In genomic region chr6:68718379-68719073, GRCh38 we compare ENCODE assay signal across 14 cellular contexts.
DNase-seq lines count a peak whose midpoint lies in the region; ATAC-seq and TF ChIP-seq lines count a peak whose summit lies in the region.
"Had no signal": no experiment of that assay in that cellular context is flagged by ENCODE, and none has a peak within 500 bp of the region (broad histone marks: within the 10 kb centered on the region; RNA-seq: fewer than 3 reads in every experiment).

No MANE protein-coding gene starts in this region.

- BruUV-seq in PC-3 (replicated peaks; lab: Mats Ljungman, UMichigan), result no TSS peak

- H3K79me2 ChIP-seq in SK-N-SH (ENCODE audit: insufficient read depth), result no peaks in the 10 kb centered on the region; the same call in 1 of the 2 replicates
- no peaks in the 10 kb centered on the region for H3K79me2 ChIP-seq in PC-3 (ENCODE audit: low read length)

- TF ChIP-seq CTCF in SK-N-SH (IDR thresholded peaks at IDR 0.05) (no peak), PC-3 (conservative IDR thresholded peaks at IDR 0.05; ENCODE audit: low read depth, low read length) (no peak), fibroblast of pulmonary artery (IDR thresholded peaks at IDR 0.05; ENCODE audit: low read length, missing control alignments) (no peak), thoracic aorta (IDR thresholded peaks at IDR 0.05) (no peak)

- H2AFZ ChIP-seq in SK-N-SH (ENCODE audit: low read depth) (no peak overlapping the region), PC-3 (ENCODE audit: low read length) (no peak overlapping the region)

- H3K27me3 ChIP-seq in SK-N-SH (ENCODE audit: insufficient read depth) (no peaks in the 10 kb centered on the region), PC-3 (ENCODE audit: low read length) (no peaks in the 10 kb centered on the region), thoracic aorta (replicated peaks; ENCODE audit: insufficient read depth) (no peaks in the 10 kb centered on the region)
- H3K27me3 ChIP-seq: breast epithelium had no signal

- H3K9me3 ChIP-seq in SK-N-SH (no peaks in the 10 kb centered on the region), PC-3 (ENCODE audit: low read length) (no peaks in the 10 kb centered on the region), thoracic aorta (no peaks in the 10 kb centered on the region)
- H3K9me3 ChIP-seq: breast epithelium had no signal

- no peak overlapping the region; a peak in 1 of 4 replicates for H3K27ac ChIP-seq in SK-N-SH (ENCODE audit: low read depth in 2 of 2, low read length in 1 of 2)
- peak overlapping the region; percentile 46 for H3K27ac ChIP-seq in PC-3 (ENCODE audit: low read length)
- no peak overlapping the region for H3K27ac ChIP-seq in thoracic aorta
- H3K27ac ChIP-seq: breast epithelium, HL-60 had no signal

- H3K4me1 Mint-ChIP-seq in activated T-helper 1 cell treated with anti-CD3 and anti-CD28 coated beads, Interleukin-12 subunit alpha, Interleukin-12 subunit beta, Interleukin-2, Interleukin-4 antibody, amounts not matched to agents 30 ng/mL and 10 ng/mL and 1 ng/mL, durations not matched to agents 14 hours and 24 hours and 36 hours (ENCODE audit: low read depth), result no peaks in the 10 kb centered on the region
- no peaks in the 10 kb centered on the region for H3K4me1 Mint-ChIP-seq in activated CD4-positive, alpha-beta T cell treated with anti-CD3 and anti-CD28 coated beads, Interleukin-2, amount 10 ng/mL, durations not matched to agents 24 days and 14 days

- no peak for TF ChIP-seq RAD21 in SK-N-SH (IDR thresholded peaks at IDR 0.05; ENCODE audit: low read length)

- POLR2A ChIA-PET in SK-N-SH (lab: Yijun Ruan, JAX) (no interaction called here), PC-3 (lab: Charles Lee; ENCODE audit: unreplicated experiment) (no interaction called here)

- H3K9me3 Mint-ChIP-seq in activated T-helper 1 cell treated with anti-CD3 and anti-CD28 coated beads, Interleukin-12 subunit alpha, Interleukin-12 subunit beta, Interleukin-2, Interleukin-4 antibody, amounts not matched to agents 30 ng/mL and 10 ng/mL and 1 ng/mL, durations not matched to agents 14 hours and 24 hours and 36 hours, result peaks cover 3% of the 10 kb centered on the region
- H3K9me3 Mint-ChIP-seq in activated CD4-positive, alpha-beta T cell treated with anti-CD3 and anti-CD28 coated beads, Interleukin-2, amount 10 ng/mL, durations not matched to agents 24 days and 14 days, result no peaks in the 10 kb centered on the region

- no peak overlapping the region for H3K4me3 ChIP-seq in SK-N-SH (ENCODE audit: low read depth in 2 of 2, low read length in 1 of 2)
- no peak overlapping the region for H3K4me3 ChIP-seq in PC-3 (ENCODE audit: low read length)
- H3K4me3 ChIP-seq in fibroblast of pulmonary artery (replicated peaks; ENCODE audit: low read depth, low read length), result no peak overlapping the region
- H3K4me3 ChIP-seq in thoracic aorta, result no peak overlapping the region
- H3K4me3 ChIP-seq: breast epithelium had no signal

- no peak overlapping the region for H3K27ac Mint-ChIP-seq in activated T-helper 1 cell treated with anti-CD3 and anti-CD28 coated beads, Interleukin-12 subunit alpha, Interleukin-12 subunit beta, Interleukin-2, Interleukin-4 antibody, amounts not matched to agents 30 ng/mL and 10 ng/mL and 1 ng/mL, durations not matched to agents 14 hours and 24 hours and 36 hours
- H3K27ac Mint-ChIP-seq in activated CD4-positive, alpha-beta T cell treated with anti-CD3 and anti-CD28 coated beads, Interleukin-2, amount 10 ng/mL, durations not matched to agents 24 days and 14 days, result no peak overlapping the region

- no peaks in the 10 kb centered on the region for H4K20me1 ChIP-seq in SK-N-SH (ENCODE audit: insufficient read depth)
- no peaks in the 10 kb centered on the region for H4K20me1 ChIP-seq in PC-3 (ENCODE audit: low read length)

- H3K4me2 ChIP-seq in SK-N-SH (no peak overlapping the region), PC-3 (ENCODE audit: low read length) (no peak overlapping the region)

- H3K27me3 Mint-ChIP-seq in activated T-helper 1 cell treated with anti-CD3 and anti-CD28 coated beads, Interleukin-12 subunit alpha, Interleukin-12 subunit beta, Interleukin-2, Interleukin-4 antibody, amounts not matched to agents 30 ng/mL and 10 ng/mL and 1 ng/mL, durations not matched to agents 14 hours and 24 hours and 36 hours (ENCODE audit: insufficient read depth), result no peaks in the 10 kb centered on the region
- peaks cover 2% of the 10 kb centered on the region for H3K27me3 Mint-ChIP-seq in activated CD4-positive, alpha-beta T cell treated with anti-CD3 and anti-CD28 coated beads, Interleukin-2, amount 10 ng/mL, durations not matched to agents 24 days and 14 days

- H3K9ac ChIP-seq in SK-N-SH (no peak overlapping the region), PC-3 (ENCODE audit: low read length) (no peak overlapping the region)

- H3K9me2 ChIP-seq in SK-N-SH, result no peaks in the 10 kb centered on the region
- no peaks in the 10 kb centered on the region for H3K9me2 ChIP-seq in PC-3 (replicated peaks; ENCODE audit: low read length)

- TF ChIP-seq EP300 in SK-N-SH (IDR thresholded peaks at IDR 0.05; ENCODE audit: borderline replicate concordance in 1 of 2, low read depth in 1 of 2, low read length in 1 of 2), result no peak

- H3F3A ChIP-seq in SK-N-SH (replicated peaks; ENCODE audit: insufficient read depth), result no peaks in the 10 kb centered on the region
- H3F3A ChIP-seq in PC-3 (ENCODE audit: low read length, unreplicated experiment), result no peaks in the 10 kb centered on the region

- intact Hi-C loops in PC-3 (cut with micrococcal nuclease), result no loop called here
- intact Hi-C loops in activated T-helper 1 cell treated with anti-CD3 and anti-CD28 coated beads, Interleukin-12 subunit alpha, Interleukin-12 subunit beta, Interleukin-2, Interleukin-4 antibody, amounts not matched to agents 30 ng/mL and 10 ng/mL and 1 ng/mL, durations not matched to agents 14 hours and 24 hours and 36 hours (cut with micrococcal nuclease), result no loop called here
- intact Hi-C loops in activated CD4-positive, alpha-beta T cell treated with anti-CD3 and anti-CD28 coated beads, Interleukin-2, amount 10 ng/mL, durations not matched to agents 24 days and 14 days (cut with micrococcal nuclease), result no loop called here

- H3K4me1 ChIP-seq in SK-N-SH (ENCODE audit: control insufficient read depth in 1 of 2, insufficient read depth in 2 of 2, low read depth in 1 of 2, low read length in 1 of 2) (peaks cover 0 to 5% of the 10 kb centered on the region in 2 experiments; a peak in 3 of 4 replicates), PC-3 (ENCODE audit: insufficient read depth, low read length) (no peaks in the 10 kb centered on the region), thoracic aorta (ENCODE audit: control insufficient read depth in 1 of 2, low read depth in 2 of 2) (no peaks in the 10 kb centered on the region)
- H3K4me1 ChIP-seq: breast epithelium had no signal

- CTCF ChIA-PET in SK-N-SH (lab: Yijun Ruan, JAX) (no interaction called here), PC-3 (lab: Charles Lee) (no interaction called here)

- no peak overlapping the region for H3K4me3 Mint-ChIP-seq in activated T-helper 1 cell treated with anti-CD3 and anti-CD28 coated beads, Interleukin-12 subunit alpha, Interleukin-12 subunit beta, Interleukin-2, Interleukin-4 antibody, amounts not matched to agents 30 ng/mL and 10 ng/mL and 1 ng/mL, durations not matched to agents 14 hours and 24 hours and 36 hours
- H3K4me3 Mint-ChIP-seq in activated CD4-positive, alpha-beta T cell treated with anti-CD3 and anti-CD28 coated beads, Interleukin-2, amount 10 ng/mL, durations not matched to agents 24 days and 14 days, result no peak overlapping the region

- 44% methylated on average over 6 of the region's 6 CpGs for WGBS in SK-N-SH (ENCODE audit: low lambda C conversion rate)

- ATAC-seq in SK-N-SH treated with all-trans-retinoic acid at 6 μM for 48 hours (no peak), PC-3 (peak; percentile 20; the same call in 1 of the 2 replicates), thoracic aorta (ENCODE audit: insufficient number of reproducible peaks, low FRiP score, low read depth) (peak; percentile 50), HG02840 (IDR thresholded peaks at IDR 0.05; ENCODE audit: low FRiP score, unreplicated experiment) (no peak)

- DNase-seq in SK-N-SH (no peak), PC-3 (peak; percentile 12), fibroblast of pulmonary artery (ENCODE audit: low read depth) (peak; percentile 75), thoracic aorta (ENCODE audit: low spot score) (no peak)
- no peak for DNase-seq in activated T-helper 1 cell treated with anti-CD3 and anti-CD28 coated beads, Interleukin-12 subunit alpha, Interleukin-12 subunit beta, Interleukin-2, Interleukin-4 antibody, amounts not matched to agents 30 ng/mL and 10 ng/mL and 1 ng/mL, durations not matched to agents 14 hours and 24 hours and 36 hours (ENCODE audit: low spot score)
- no peak for DNase-seq in activated CD4-positive, alpha-beta T cell treated with anti-CD3 and anti-CD28 coated beads, Interleukin-2, amount 10 ng/mL, durations not matched to agents 24 days and 14 days
- DNase-seq: activated T-cell treated with anti-CD3 and anti-CD28 coated beads, Interleukin-2, amount 50 U/mL, for 1 hour; foreskin melanocyte; NCI-H1048; stimulated activated CD4-positive, alpha-beta T cell treated with anti-CD3 and anti-CD28 coated beads, Interleukin-4, amount 100 ng/mL, for 4 hours had no signal

- H3K36me3 Mint-ChIP-seq in activated T-helper 1 cell treated with anti-CD3 and anti-CD28 coated beads, Interleukin-12 subunit alpha, Interleukin-12 subunit beta, Interleukin-2, Interleukin-4 antibody, amounts not matched to agents 30 ng/mL and 10 ng/mL and 1 ng/mL, durations not matched to agents 14 hours and 24 hours and 36 hours (ENCODE audit: low read depth), result no peaks in the 10 kb centered on the region
- no peaks in the 10 kb centered on the region for H3K36me3 Mint-ChIP-seq in activated CD4-positive, alpha-beta T cell treated with anti-CD3 and anti-CD28 coated beads, Interleukin-2, amount 10 ng/mL, durations not matched to agents 24 days and 14 days (ENCODE audit: low read depth)

- H3K36me3 ChIP-seq in SK-N-SH (replicated peaks in 1 of 2; ENCODE audit: control insufficient read depth in 1 of 2, insufficient read depth in 2 of 2, low read length in 1 of 2), result no peaks in the 10 kb centered on the region
- H3K36me3 ChIP-seq in PC-3 (ENCODE audit: low read depth, low read length), result no peaks in the 10 kb centered on the region
- H3K36me3 ChIP-seq in thoracic aorta, result no peaks in the 10 kb centered on the region
- H3K36me3 ChIP-seq: breast epithelium had no signal

TF ChIP-seq in SK-N-SH treated with all-trans-retinoic acid at 6 μM for 48 hours, 23 proteins besides CTCF, POLR2A, EP300 and RAD21 (continues in another document):
- TF ChIP-seq CSDC2 (CRISPR knock-in tag; IDR thresholded peaks at IDR 0.05) (no peak), TOX (CRISPR knock-in tag; IDR thresholded peaks at IDR 0.05; ENCODE audit: borderline replicate concordance) (no peak), ISL1 (CRISPR knock-in tag; IDR thresholded peaks at IDR 0.05) (peak; percentile 78), SNAI2 (CRISPR knock-in tag; IDR thresholded peaks at IDR 0.05) (no peak), ZC3H10 (CRISPR knock-in tag; IDR thresholded peaks at IDR 0.05) (no peak)

TF ChIP-seq in SK-N-SH, 30 proteins besides CTCF, POLR2A, EP300 and RAD21 (continues in another document):
- no peak for TF ChIP-seq MXI1 (IDR thresholded peaks at IDR 0.05; ENCODE audit: low read depth, low read length)

Comparison
In these comparisons a context has a peak if more than half of its experiments do, and no peak if none do; other contexts are left out.
1. ATAC-seq: peak in PC-3 (single experiment) and thoracic aorta (single experiment); none in SK-N-SH treated with all-trans-retinoic acid at 6 μM for 48 hours (single experiment) and HG02840 (single experiment).
2. DNase-seq: peak in PC-3 (single experiment) and fibroblast of pulmonary artery (single experiment); none in SK-N-SH (single experiment), thoracic aorta (single experiment), activated T-helper 1 cell treated with anti-CD3 and anti-CD28 coated beads, Interleukin-12 subunit alpha, Interleukin-12 subunit beta, Interleukin-2, Interleukin-4 antibody, amounts not matched to agents 30 ng/mL and 10 ng/mL and 1 ng/mL, durations not matched to agents 14 hours and 24 hours and 36 hours (single experiment) and activated CD4-positive, alpha-beta T cell treated with anti-CD3 and anti-CD28 coated beads, Interleukin-2, amount 10 ng/mL, durations not matched to agents 24 days and 14 days (single experiment).